In the genomic region with DNA sequence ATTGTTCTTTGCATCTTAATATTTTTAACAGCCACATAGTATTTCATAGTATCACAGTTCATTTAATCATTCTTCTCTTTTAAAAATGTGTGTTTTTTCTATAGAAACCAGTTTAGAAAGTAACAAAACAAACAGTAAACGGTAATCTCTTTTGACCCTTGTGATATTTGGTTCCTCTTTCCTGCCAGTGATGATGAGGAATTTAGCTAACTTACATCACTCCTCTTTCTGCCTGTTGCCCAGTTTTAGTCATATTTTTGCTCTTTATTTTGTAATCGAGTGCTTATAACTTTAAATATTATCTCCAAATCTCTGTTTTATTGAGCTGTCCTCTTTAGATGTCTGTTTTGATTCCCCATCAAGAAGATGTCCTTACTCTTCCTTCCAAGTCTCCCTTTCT, we compare ENCODE assay signal across 18 cellular contexts.
"Had no signal": no experiment of that assay in that cellular context is flagged by ENCODE, and none has a peak within 500 bp of the region (broad histone marks: within the 10 kb centered on the region; RNA-seq: fewer than 3 reads in every experiment).

No MANE protein-coding gene starts in this region.

- H3K27ac ChIP-seq: ascending aorta, colonic mucosa, gastrocnemius medialis, thyroid gland had no signal

- H3K4me1 ChIP-seq: ascending aorta, colonic mucosa, gastrocnemius medialis, thyroid gland had no signal

- H3K36me3 ChIP-seq: ascending aorta, colonic mucosa, gastrocnemius medialis, thyroid gland had no signal

- H3K4me3 ChIP-seq: ascending aorta, colonic mucosa, gastrocnemius medialis, lung, thyroid gland had no signal

- H3K27me3 ChIP-seq: ascending aorta, colonic mucosa, gastrocnemius medialis, thyroid gland had no signal

- DNase-seq: activated B cell treated with CpG ODN at 0.5 μM for 24 hours; activated CD4-positive, alpha-beta T cell treated with anti-CD3 and anti-CD28 coated beads, Interleukin-2, amount 10 ng/mL, durations not matched to agents 24 days and 14 days; activated CD8-positive, alpha-beta memory T cell treated with anti-CD3 and anti-CD28 coated beads, Interleukin-2, amount 50 U/mL, for 4 hours; activated effector memory CD4-positive, alpha-beta T cell treated with Interleukin-2 at 50 U/mL for 16 hours; activated naive CD4-positive, alpha-beta T cell treated with anti-CD3 and anti-CD28 coated beads, Interleukin-2, amount 50 U/mL, for 16 hours; activated T-cell treated with anti-CD3 and anti-CD28 coated beads, Interleukin-2, amount 50 U/mL, for 48 hours; colonic mucosa; gastrocnemius medialis; head of caudate nucleus; kidney; nephron progenitor cell; nucleus accumbens; stimulated activated naive CD4-positive, alpha-beta T cell; T-helper 17 cell; thyroid gland had no signal

- H3K9me3 ChIP-seq: ascending aorta, colonic mucosa, gastrocnemius medialis, thyroid gland had no signal

- FAIRE-seq: kidney, urothelium cell line had no signal
